16 cellular contexts compared by ENCODE assay signal in the genomic region with DNA sequence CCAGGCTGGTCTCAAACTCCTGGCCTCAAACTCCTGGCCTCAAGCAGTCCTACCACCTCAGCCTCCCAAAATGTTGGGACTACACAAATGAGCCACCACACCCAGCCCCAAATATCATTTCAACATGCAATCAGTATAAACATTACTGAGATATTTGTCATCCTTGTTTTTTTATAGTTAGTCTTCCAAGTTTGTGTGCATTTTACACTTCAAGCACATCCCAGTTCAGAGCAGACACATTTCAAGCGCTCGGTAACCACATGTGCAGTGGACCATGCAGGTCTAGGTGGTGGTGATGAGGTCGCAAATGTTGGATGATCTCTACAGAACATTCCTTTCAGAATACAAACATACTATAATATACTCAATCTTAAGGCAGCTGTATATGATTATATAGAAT. TPM values are rescaled to one million over a fixed set of nuclear protein-coding genes. Genes with fewer than 3 reads are reported as not detected.
DNase-seq lines count a peak whose midpoint lies in the region; ATAC-seq, FAIRE-seq and TF ChIP-seq lines count a peak whose summit lies in the region.
"Had no signal": no experiment of that assay in that cellular context is flagged by ENCODE, and none has a peak within 500 bp of the region (broad histone marks: within the 10 kb centered on the region; RNA-seq: fewer than 3 reads in every experiment).

No MANE protein-coding gene starts in this region.

- peaks cover 3% of the 10 kb centered on the region for H3K4me1 Mint-ChIP-seq in astrocyte (ENCODE audit: low read depth, unreplicated experiment)

- no peaks in the 10 kb centered on the region for H3K9me3 Mint-ChIP-seq in astrocyte (ENCODE audit: unreplicated experiment)

- no peak for FAIRE-seq in astrocyte (lab: Jason Lieb, UNC)
- FAIRE-seq: GM12892 had no signal

- H3K36me3 Mint-ChIP-seq in astrocyte (ENCODE audit: low read depth, unreplicated experiment), result no peaks in the 10 kb centered on the region

- peak; percentile 44 for DNase-seq in EL
- DNase-seq in astrocyte (ENCODE audit: low read depth), result peak; percentile 7
- DNase-seq in left kidney (ENCODE audit: low read depth, low spot score), result peak; percentile 19
- DNase-seq in NCI-H146 treated with DMSO at 0.1 percent for 48 hours (lab: John Stamatoyannopoulos, UW; ENCODE audit: unreplicated experiment), result no peak
- no peak for DNase-seq in central memory CD4-positive, alpha-beta T cell
- DNase-seq: C1 segment of cervical spinal cord, DND-41, GF-D8, H7, NCI-H187 treated with DMSO at 0.1 percent for 48 hours, NCI-H69, OCI-M1, RPMI8226 had no signal

- no peaks in the 10 kb centered on the region for H3K79me2 ChIP-seq in astrocyte (ENCODE audit: insufficient read depth, low read length)

- H3K27ac Mint-ChIP-seq in astrocyte (ENCODE audit: unreplicated experiment), result no peak overlapping the region

- no peak overlapping the region for H3K4me2 ChIP-seq in astrocyte (ENCODE audit: low read length)

- no peak overlapping the region for H3K4me3 ChIP-seq in astrocyte (ENCODE audit: insufficient read depth, low read depth, low read length)

- no peak overlapping the region for H3K4me3 Mint-ChIP-seq in astrocyte (ENCODE audit: unreplicated experiment)

- no peak overlapping the region for H3K9ac ChIP-seq in astrocyte (ENCODE audit: low read length)

- H3K36me3 ChIP-seq in astrocyte (ENCODE audit: insufficient read depth, low read length), result no peaks in the 10 kb centered on the region

- H3K27me3 Mint-ChIP-seq in astrocyte (ENCODE audit: low read depth, unreplicated experiment), result peaks cover 2% of the 10 kb centered on the region

- H3K9me3 ChIP-seq in astrocyte (ENCODE audit: insufficient read depth, low read depth, low read length), result no peaks in the 10 kb centered on the region

- no peaks in the 10 kb centered on the region for H3K4me1 ChIP-seq in astrocyte (ENCODE audit: insufficient read depth, low read length)

- ATAC-seq in GM19467 (IDR thresholded peaks at IDR 0.05; ENCODE audit: unreplicated experiment) (no peak), GM19397 (IDR thresholded peaks at IDR 0.05; ENCODE audit: unreplicated experiment) (no peak)

- no peak for TF ChIP-seq CTCF in astrocyte (IDR thresholded peaks at IDR 0.05; ENCODE audit: insufficient read depth, low read depth, low read length)

- H3K27ac ChIP-seq in astrocyte (ENCODE audit: low read depth, low read length), result no peak overlapping the region

- H3K27me3 ChIP-seq in astrocyte (ENCODE audit: insufficient read depth, low read length), result no peaks in the 10 kb centered on the region

- no peak overlapping the region for H2AFZ ChIP-seq in astrocyte (ENCODE audit: low read depth, low read length)

- H4K20me1 ChIP-seq in astrocyte (ENCODE audit: insufficient read depth, low read length), result no peaks in the 10 kb centered on the region

RNA-seq across cellular contexts. Expression of a gene that starts 23.8 kb away (rescaled TPM):
- total RNA-seq in astrocyte, result 785 and 823 TPM in 2 replicates

Comparison
In these comparisons a context has a peak if more than half of its experiments do, and no peak if none do; other contexts are left out.
1. DNase-seq: peak in EL (single experiment), astrocyte (single experiment) and left kidney (single experiment); none in NCI-H146 treated with DMSO at 0.1 percent for 48 hours (single experiment) and central memory CD4-positive, alpha-beta T cell (single experiment).